8 cellular contexts compared by ENCODE assay signal in genomic region chr16:47142469-47143328, GRCh38. TPM values are rescaled to one million over a fixed set of nuclear protein-coding genes. Genes with fewer than 3 reads are reported as not detected.
DNase-seq lines count a peak whose midpoint lies in the region; ATAC-seq and TF ChIP-seq lines count a peak whose summit lies in the region.

No MANE protein-coding gene starts in this region.

- H3K4me1 ChIP-seq in Peyer's patch = peaks cover 0 to 14% (median 3%) of the 10 kb centered on the region in 4 donors

- H3K9me3 ChIP-seq in Peyer's patch = no peaks in the 10 kb centered on the region

- no peaks in the 10 kb centered on the region for H3K36me3 ChIP-seq in Peyer's patch

- H3K4me3 ChIP-seq in Peyer's patch = peak overlapping the region; percentile 55 to 75 (median 66)

- intact Hi-C loops in left ventricle myocardium superior (cut with micrococcal nuclease) = loop anchor here (5.0 to 10.0 kb wide), 2 partner anchors 912 to 1015 kb away; partner anchors contain the start of gene ABCC12

- H3K27me3 ChIP-seq in Peyer's patch = no peaks in the 10 kb centered on the region

- H3K36me3 Mint-ChIP-seq in activated naive CD8-positive, alpha-beta T cell treated with anti-CD3 and anti-CD28 coated beads, Interleukin-2, amount 50 U/mL, for 24 hours (ENCODE audit: low read depth) = no peaks in the 10 kb centered on the region
- no peaks in the 10 kb centered on the region for H3K36me3 Mint-ChIP-seq in progenitor cell of endocrine pancreas (ENCODE audit: insufficient read depth)

- TF ChIP-seq POLR2A in Peyer's patch (IDR thresholded peaks at IDR 0.05) = no peak

- TF ChIP-seq CTCF in Peyer's patch (IDR thresholded peaks at IDR 0.05) = no peak
- no peak for TF ChIP-seq CTCF in progenitor cell of endocrine pancreas (IDR thresholded peaks at IDR 0.05; ENCODE audit: unreplicated experiment)

- H3K27ac Mint-ChIP-seq in activated naive CD8-positive, alpha-beta T cell treated with anti-CD3 and anti-CD28 coated beads, Interleukin-2, amount 50 U/mL, for 24 hours = peak overlapping the region; percentile 46
- H3K27ac Mint-ChIP-seq in progenitor cell of endocrine pancreas = peak overlapping the region; percentile 94

- H3K27ac ChIP-seq in Peyer's patch = peak overlapping the region in 3 of 4 donors; percentile 44 to 82 (median 50)

- DNase-seq in AG08395 (ENCODE audit: low spot score) (peak; percentile 20), Peyer's patch (peak; percentile 21 to 53 (median 52)), left ventricle myocardium superior (peak; percentile 44), progenitor cell of endocrine pancreas (ENCODE audit: low spot score, unreplicated experiment) (peak; percentile 36), middle frontal gyrus (ENCODE audit: extremely low spot score, low spot score) (no peak)
- peak; percentile 29 for DNase-seq in activated naive CD8-positive, alpha-beta T cell treated with anti-CD3 and anti-CD28 coated beads, Interleukin-2, amount 50 U/mL, for 24 hours

- no peaks in the 10 kb centered on the region for H3K9me3 Mint-ChIP-seq in activated naive CD8-positive, alpha-beta T cell treated with anti-CD3 and anti-CD28 coated beads, Interleukin-2, amount 50 U/mL, for 24 hours
- H3K9me3 Mint-ChIP-seq in progenitor cell of endocrine pancreas (ENCODE audit: low read depth) = no peaks in the 10 kb centered on the region

- H3K27me3 Mint-ChIP-seq in activated naive CD8-positive, alpha-beta T cell treated with anti-CD3 and anti-CD28 coated beads, Interleukin-2, amount 50 U/mL, for 24 hours = peaks cover 35% of the 10 kb centered on the region
- peaks cover 19% of the 10 kb centered on the region for H3K27me3 Mint-ChIP-seq in progenitor cell of endocrine pancreas

- H3K4me1 Mint-ChIP-seq in activated naive CD8-positive, alpha-beta T cell treated with anti-CD3 and anti-CD28 coated beads, Interleukin-2, amount 50 U/mL, for 24 hours = peaks cover 24% of the 10 kb centered on the region
- peaks cover 27% of the 10 kb centered on the region for H3K4me1 Mint-ChIP-seq in progenitor cell of endocrine pancreas (ENCODE audit: low read depth)

- ATAC-seq in GM18873 (IDR thresholded peaks at IDR 0.05; ENCODE audit: low FRiP score, unreplicated experiment) = peak; percentile 13
- peak; percentile 16 for ATAC-seq in HG03159 (IDR thresholded peaks at IDR 0.05; ENCODE audit: unreplicated experiment)
- no peak for ATAC-seq in activated naive CD8-positive, alpha-beta T cell treated with anti-CD3 and anti-CD28 coated beads, Interleukin-2, amount 50 U/mL, for 24 hours
- peak; percentile 63 for ATAC-seq in left ventricle myocardium superior

- H3K4me3 Mint-ChIP-seq in activated naive CD8-positive, alpha-beta T cell treated with anti-CD3 and anti-CD28 coated beads, Interleukin-2, amount 50 U/mL, for 24 hours = peak overlapping the region; percentile 79
- peak overlapping the region; percentile 90 for H3K4me3 Mint-ChIP-seq in progenitor cell of endocrine pancreas (ENCODE audit: low read depth)

RNA-seq across cellular contexts. Expression of gene NETO2, which starts 1.0 kb away (rescaled TPM):
- total RNA-seq in Peyer's patch = 1 to 10 TPM; 1.7 to 9.9 (median 5.7) TPM
- 2.3 TPM for total RNA-seq in left ventricle myocardium superior
- 54.5 and 55.2 TPM in 2 replicates for total RNA-seq in progenitor cell of endocrine pancreas
